31 cellular contexts compared by ENCODE assay signal in the genomic region with DNA sequence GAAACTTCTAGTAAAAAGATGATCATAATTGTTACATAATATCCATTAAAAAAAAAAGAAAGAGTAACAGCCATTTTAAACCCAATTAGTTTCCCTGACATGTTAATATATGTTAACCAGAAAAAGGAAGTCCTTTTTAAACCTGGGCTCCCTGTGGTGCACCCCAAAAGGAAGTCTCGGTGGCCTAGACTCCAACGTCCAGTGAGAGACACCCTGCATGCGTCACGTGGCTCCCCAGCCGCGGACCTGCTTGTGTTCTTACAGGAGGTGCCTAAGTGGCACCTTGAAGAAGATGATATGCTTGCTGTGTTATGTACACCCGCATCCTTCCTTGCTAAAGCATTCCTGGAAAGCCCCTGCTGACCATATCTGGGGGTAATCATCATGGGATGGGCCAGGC. TPM values are rescaled to one million over a fixed set of nuclear protein-coding genes. Genes with fewer than 3 reads are reported as not detected.
"Had no signal": no experiment of that assay in that cellular context is flagged by ENCODE, and none has a peak within 500 bp of the region (broad histone marks: within the 10 kb centered on the region; RNA-seq: fewer than 3 reads in every experiment).

No MANE protein-coding gene starts in this region.

- DNase-seq: activated CD4-positive, alpha-beta memory T cell treated with anti-CD3 and anti-CD28 coated beads, Interleukin-2, amount 10 ng/mL, durations not matched to agents 7 days and 5 days; activated CD4-positive, alpha-beta T cell treated with anti-CD3 and anti-CD28 coated beads for 36 hours; activated CD4-positive, alpha-beta T cell treated with anti-CD3 and anti-CD28 coated beads, Interleukin-2, amount 50 U/mL, for 1 hour; activated CD4-positive, CD25-positive, alpha-beta regulatory T cell; activated gamma-delta T cell treated with Interleukin-2 at 50 U/mL for 16 hours; activated naive CD4-positive, alpha-beta T cell treated with anti-CD3 and anti-CD28 coated beads, Interleukin-2, amount 10 ng/mL, durations not matched to agents 7 days and 5 days; activated naive CD8-positive, alpha-beta T cell treated with anti-CD3 and anti-CD28 coated beads for 36 hours; activated T-cell treated with anti-CD3 and anti-CD28 coated beads for 4 hours; activated T-cell treated with anti-CD3 and anti-CD28 coated beads, Interleukin-2, amount 50 U/mL, for 48 hours; brain microvascular endothelial cell; MM.1S; NCI-H1092 treated with DMSO at 0.1 percent for 48 hours; NCI-H1417 treated with DMSO at 0.1 percent for 48 hours; NCI-H1694; NCI-H2029; NCI-H2107; NCI-H2171 treated with DMSO at 0.1 percent for 48 hours; NCI-H226; NCI-H526 treated with DMSO at 0.1 percent for 48 hours; NCI-H82; OCI-M1; RPMI8226; T-helper 1 cell had no signal

- H3K4me3 ChIP-seq: cardiac muscle cell, SK-N-MC had no signal

- H3K27me3 ChIP-seq: brain microvascular endothelial cell, cardiac muscle cell had no signal

- H3K27ac ChIP-seq: brain microvascular endothelial cell, cardiac muscle cell, SK-N-MC, VCaP had no signal

- H3K36me3 ChIP-seq: brain microvascular endothelial cell, cardiac muscle cell had no signal

- ATAC-seq: activated CD4-positive, alpha-beta T cell treated with anti-CD3 and anti-CD28 coated beads for 36 hours; activated T-helper 17 cell treated with anti-CD3 and anti-CD28 coated beads, Interleukin-2, amount 50 U/mL, for 72 hours; Panc1; Right ventricle myocardium inferior had no signal

- FAIRE-seq: colon had no signal

RNA-seq across cellular contexts. Expression of a gene that starts 50.1 kb away (rescaled TPM):
- total RNA-seq: activated naive CD8-positive, alpha-beta T cell treated with anti-CD3 and anti-CD28 coated beads for 36 hours; activated T-helper 17 cell treated with anti-CD3 and anti-CD28 coated beads, Interleukin-2, amount 50 U/mL, for 72 hours; T-helper 2 cell treated with Interferon-gamma antibody and Interleukin-4, amounts not matched to agents 100 ng/mL and 5 ng/mL, for 36 hours had no signal
